28 cellular contexts compared by ENCODE assay signal in the genomic region with DNA sequence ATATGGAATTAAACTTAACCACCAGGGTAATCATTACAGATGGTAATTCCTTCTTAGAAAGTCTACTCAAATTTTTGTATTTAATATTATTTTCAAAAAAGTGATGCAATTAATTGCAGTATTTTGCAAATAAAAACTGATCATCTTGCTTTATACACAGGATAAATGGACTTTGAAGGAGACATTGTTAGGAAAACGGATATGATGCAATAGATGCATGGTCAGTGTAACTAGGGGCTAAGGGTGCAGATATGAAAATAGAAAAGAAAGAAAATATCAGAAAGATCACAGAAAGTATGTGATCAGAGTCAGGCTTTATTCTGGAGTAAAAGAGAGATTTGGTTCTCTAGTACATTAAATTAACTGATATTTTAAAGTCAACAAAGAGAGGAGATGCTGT.
"Had no signal": no experiment of that assay in that cellular context is flagged by ENCODE, and none has a peak within 500 bp of the region (broad histone marks: within the 10 kb centered on the region; RNA-seq: fewer than 3 reads in every experiment).

No MANE protein-coding gene starts in this region.

- H3K4me3 Mint-ChIP-seq: mesothelial cell of epicardium; natural killer cell treated with Interleukin-12 subunit alpha and Interleukin-12 subunit beta and Interleukin-15 and Interleukin-18, amount 100 ng/mL, for 72 hours; neural crest cell; stimulated activated effector memory CD8-positive, alpha-beta T cell treated with anti-CD3 and anti-CD28 coated beads, Interleukin-12 subunit alpha, Interleukin-12 subunit beta, amount 100 ng/mL, for 72 hours had no signal

- H3K27me3 Mint-ChIP-seq: naive B cell; natural killer cell treated with Interleukin-12 subunit alpha and Interleukin-12 subunit beta and Interleukin-15 and Interleukin-18, amount 100 ng/mL, for 72 hours; progenitor cell of endocrine pancreas had no signal

- ATAC-seq: gastroesophageal sphincter; heart left ventricle; left lobe of liver; mucosa of descending colon; natural killer cell treated with Interleukin-12 subunit alpha and Interleukin-12 subunit beta and Interleukin-15 and Interleukin-18, amount 100 ng/mL, for 72 hours; sciatic nerve; stimulated activated effector memory CD8-positive, alpha-beta T cell treated with anti-CD3 and anti-CD28 coated beads, Interleukin-12 subunit alpha, Interleukin-12 subunit beta, amount 100 ng/mL, for 72 hours had no signal

- H3K36me3 Mint-ChIP-seq: mesothelial cell of epicardium; naive B cell; natural killer cell treated with Interleukin-12 subunit alpha and Interleukin-12 subunit beta and Interleukin-15 and Interleukin-18, amount 100 ng/mL, for 72 hours; stimulated activated effector memory CD8-positive, alpha-beta T cell treated with anti-CD3 and anti-CD28 coated beads, Interleukin-12 subunit alpha, Interleukin-12 subunit beta, amount 100 ng/mL, for 72 hours had no signal

- DNase-seq: dermis blood vessel endothelial cell; effector memory CD4-positive, alpha-beta T cell; kidney; mesenchymal stem cell; mucosa of descending colon; naive B cell; stimulated activated CD4-positive, alpha-beta T cell treated with anti-CD3 and anti-CD28 coated beads, Interleukin-12 subunit alpha, Interleukin-12 subunit beta, amount 100 ng/mL, for 4 hours; stimulated activated CD4-positive, alpha-beta T cell treated with anti-CD3 and anti-CD28 coated beads, Interleukin-1b, Interleukin-23, amount 100 ng/mL, for 48 hours; stimulated activated CD4-positive, alpha-beta T cell treated with anti-CD3 and anti-CD28 coated beads, Interleukin-4, amount 100 ng/mL, for 24 hours; stimulated activated naive CD4-positive, alpha-beta T cell treated with Interleukin-2 at 50 U/mL for 16 hours; stomach; thyroid gland had no signal

- H3K4me2 ChIP-seq: hepatocyte, smooth muscle cell had no signal

- H3K27ac Mint-ChIP-seq: naive B cell; natural killer cell treated with Interleukin-12 subunit alpha and Interleukin-12 subunit beta and Interleukin-15 and Interleukin-18, amount 100 ng/mL, for 72 hours; progenitor cell of endocrine pancreas; stimulated activated effector memory CD8-positive, alpha-beta T cell treated with anti-CD3 and anti-CD28 coated beads, Interleukin-12 subunit alpha, Interleukin-12 subunit beta, amount 100 ng/mL, for 72 hours had no signal

- H3K79me2 ChIP-seq: hepatocyte, parathyroid adenoma had no signal

- H3K4me1 ChIP-seq: esophagus muscularis mucosa, foreskin keratinocyte, gastroesophageal sphincter, heart left ventricle, parathyroid adenoma, stomach, thyroid gland, vagina had no signal

- H3K27ac ChIP-seq: esophagus muscularis mucosa, foreskin keratinocyte, gastroesophageal sphincter, heart left ventricle, hepatocyte, parathyroid adenoma, stomach, thyroid gland, vagina had no signal

- H3K4me1 Mint-ChIP-seq: naive B cell; neural crest cell; stimulated activated effector memory CD8-positive, alpha-beta T cell treated with anti-CD3 and anti-CD28 coated beads, Interleukin-12 subunit alpha, Interleukin-12 subunit beta, amount 100 ng/mL, for 72 hours had no signal

- H3K36me3 ChIP-seq: esophagus muscularis mucosa, gastroesophageal sphincter, heart left ventricle, stomach, thyroid gland, vagina had no signal

- H3K9me3 Mint-ChIP-seq: neural crest cell had no signal

- H2AFZ ChIP-seq: hepatocyte, parathyroid adenoma had no signal

- H3K9me3 ChIP-seq: esophagus muscularis mucosa, gastroesophageal sphincter, heart left ventricle, mucosa of descending colon, stomach, thyroid gland, vagina had no signal

- H3K27me3 ChIP-seq: esophagus muscularis mucosa, foreskin keratinocyte, gastroesophageal sphincter, heart left ventricle, hepatocyte, stomach, thyroid gland, vagina had no signal

- H3K4me3 ChIP-seq: esophagus muscularis mucosa, gastroesophageal sphincter, heart left ventricle, hepatocyte, lung, mucosa of descending colon, smooth muscle cell, stomach, thyroid gland, vagina had no signal
